ENCODE assay signal across 8 cellular contexts in genomic region chr12:123363743-123364531, GRCh38. TPM values are rescaled to one million over a fixed set of nuclear protein-coding genes. Genes with fewer than 3 reads are reported as not detected.
DNase-seq lines count a peak whose midpoint lies in the region; ATAC-seq and TF ChIP-seq lines count a peak whose summit lies in the region.

No MANE protein-coding gene starts in this region.

- no peaks in the 10 kb centered on the region for H3K36me3 ChIP-seq in Caco-2 (ENCODE audit: control insufficient read depth, insufficient read depth, low read length)
- H3K36me3 ChIP-seq in muscle layer of duodenum (ENCODE audit: control insufficient read depth in 1 of 2, insufficient read depth in 2 of 2, low read length in 2 of 2), result no peaks in the 10 kb centered on the region

- H3K9me3 ChIP-seq in Caco-2, result no peaks in the 10 kb centered on the region
- no peaks in the 10 kb centered on the region for H3K9me3 ChIP-seq in muscle layer of duodenum (ENCODE audit: control insufficient read depth in 1 of 2, low read length in 2 of 2)

- H3K27me3 ChIP-seq in Caco-2 (replicated peaks; ENCODE audit: control insufficient read depth, insufficient read depth, low read length) (no peaks in the 10 kb centered on the region), muscle layer of duodenum (ENCODE audit: low read depth, low read length) (no peaks in the 10 kb centered on the region)

- no TSS peak for BruUV-seq in Caco-2 (replicated peaks; lab: Mats Ljungman, UMichigan)

- peak; percentile 14 for ATAC-seq in GM21529 (IDR thresholded peaks at IDR 0.05; ENCODE audit: unreplicated experiment)

- H3K27me3 Mint-ChIP-seq in Caco-2 (ENCODE audit: insufficient read depth, unreplicated experiment) (no peaks in the 10 kb centered on the region), endothelial cell (ENCODE audit: unreplicated experiment) (peaks cover 7% of the 10 kb centered on the region)
- no peaks in the 10 kb centered on the region for H3K27me3 Mint-ChIP-seq in activated CD4-positive, alpha-beta memory T cell treated with anti-CD3 and anti-CD28 coated beads, Interleukin-2, amount 10 ng/mL, durations not matched to agents 7 days and 5 days

- CTCF ChIA-PET in Caco-2 (lab: Charles Lee), result interaction anchor here (0.5 kb wide), 1 partner anchor 19 kb away, joined by 3 read pairs; no protein-coding TSS in a partner anchor
- CTCF ChIA-PET in activated CD4-positive, alpha-beta memory T cell treated with anti-CD3 and anti-CD28 coated beads, Interleukin-2, amount 10 ng/mL, durations not matched to agents 7 days and 5 days (lab: Charles Lee), result interaction anchor here (0.8 to 1.6 kb wide), 6 partner anchors 21 to 865 kb away, joined by 3 to 4 read pairs (median 3); no protein-coding TSS in a partner anchor

- H3K9me3 Mint-ChIP-seq in Caco-2 (ENCODE audit: unreplicated experiment) (no peaks in the 10 kb centered on the region), endothelial cell (ENCODE audit: unreplicated experiment) (no peaks in the 10 kb centered on the region)
- H3K9me3 Mint-ChIP-seq in activated CD4-positive, alpha-beta memory T cell treated with anti-CD3 and anti-CD28 coated beads, Interleukin-2, amount 10 ng/mL, durations not matched to agents 7 days and 5 days, result no peaks in the 10 kb centered on the region

- H3K4me1 Mint-ChIP-seq in Caco-2 (ENCODE audit: low read depth, unreplicated experiment) (peaks cover 7% of the 10 kb centered on the region), endothelial cell (ENCODE audit: unreplicated experiment) (peaks cover 12% of the 10 kb centered on the region)
- peaks cover 18% of the 10 kb centered on the region for H3K4me1 Mint-ChIP-seq in activated CD4-positive, alpha-beta memory T cell treated with anti-CD3 and anti-CD28 coated beads, Interleukin-2, amount 10 ng/mL, durations not matched to agents 7 days and 5 days

- H3K27ac ChIP-seq in muscle layer of duodenum (ENCODE audit: low read length) (peak overlapping the region; percentile 50), substantia nigra (ENCODE audit: low read depth, low read length, poor library complexity, severe bottlenecking) (peak overlapping the region; percentile 99)

- H3K36me3 Mint-ChIP-seq in Caco-2 (ENCODE audit: insufficient read depth, unreplicated experiment), result peaks cover 23% of the 10 kb centered on the region
- H3K36me3 Mint-ChIP-seq in activated CD4-positive, alpha-beta memory T cell treated with anti-CD3 and anti-CD28 coated beads, Interleukin-2, amount 10 ng/mL, durations not matched to agents 7 days and 5 days (ENCODE audit: low read depth), result no peaks in the 10 kb centered on the region
- peaks cover 5% of the 10 kb centered on the region for H3K36me3 Mint-ChIP-seq in endothelial cell (ENCODE audit: low read depth, unreplicated experiment)

- peak overlapping the region; percentile 87 for H3K4me3 ChIP-seq in Caco-2 (ENCODE audit: low read depth, low read length)
- H3K4me3 ChIP-seq in LNCaP clone FGC (ENCODE audit: low read depth, low read length), result peak overlapping the region; percentile 98
- H3K4me3 ChIP-seq in muscle layer of duodenum (ENCODE audit: low read depth in 1 of 2, low read length in 2 of 2), result peak overlapping the region; percentile 79 to 97

- DNase-seq in Caco-2, result peak; percentile 30 to 34
- no peak for DNase-seq in LNCaP clone FGC (ENCODE audit: low read depth)
- DNase-seq in activated CD4-positive, alpha-beta memory T cell treated with anti-CD3 and anti-CD28 coated beads, Interleukin-2, amount 10 ng/mL, durations not matched to agents 7 days and 5 days, result peak; percentile 43
- DNase-seq in endothelial cell (ENCODE audit: low spot score), result peak; percentile 22
- peak in 25 of 49 donors; percentile 3 to 55 (median 25) for DNase-seq in substantia nigra (lab: John Stamatoyannopoulos, UW)
- no peak for DNase-seq in NK-92 (lab: John Stamatoyannopoulos, UW; ENCODE audit: unreplicated experiment)

- H3K4me3 Mint-ChIP-seq in Caco-2 (ENCODE audit: unreplicated experiment) (peak overlapping the region; percentile 99), endothelial cell (ENCODE audit: unreplicated experiment) (peak overlapping the region; percentile 96)
- peak overlapping the region; percentile 85 for H3K4me3 Mint-ChIP-seq in activated CD4-positive, alpha-beta memory T cell treated with anti-CD3 and anti-CD28 coated beads, Interleukin-2, amount 10 ng/mL, durations not matched to agents 7 days and 5 days

- POLR2A ChIA-PET in Caco-2 (lab: Charles Lee), result interaction anchor here (0.8 to 2.7 kb wide), 2 partner anchors 20 to 207 kb away, joined by 3 to 57 read pairs; partner anchors contain the start of gene KMT5A
- POLR2A ChIA-PET in activated CD4-positive, alpha-beta memory T cell treated with anti-CD3 and anti-CD28 coated beads, Interleukin-2, amount 10 ng/mL, durations not matched to agents 7 days and 5 days (lab: Charles Lee), result interaction anchor here (0.8 to 4.4 kb wide), 15 partner anchors 8 to 238 kb away, joined by 3 to 107 read pairs (median 6); partner anchors contain the start of genes DDX55, KMT5A, MPHOSPH9 and MTRFR

- no peak for TF ChIP-seq CTCF in Caco-2 (IDR thresholded peaks at IDR 0.05; ENCODE audit: insufficient read depth in 1 of 2, low read depth in 1 of 2, low read length in 1 of 2, severe bottlenecking in 1 of 2, unreplicated experiment in 1 of 2)
- TF ChIP-seq CTCF in LNCaP clone FGC (IDR thresholded peaks at IDR 0.05; ENCODE audit: control insufficient read depth, extremely low read depth, insufficient read depth), result no peak
- TF ChIP-seq CTCF in endothelial cell (IDR thresholded peaks at IDR 0.05; ENCODE audit: unreplicated experiment), result no peak

- intact Hi-C loops in Caco-2 (cut with micrococcal nuclease; ENCODE audit: unreplicated experiment), result loop anchor here (1.0 to 2.0 kb wide), 2 partner anchors 24 to 93 kb away; partner anchors contain the start of gene CDK2AP1

- H3K27ac Mint-ChIP-seq in Caco-2 (ENCODE audit: unreplicated experiment) (peak overlapping the region; percentile 99), endothelial cell (ENCODE audit: unreplicated experiment) (peak overlapping the region; percentile 93)
- peak overlapping the region; percentile 75 for H3K27ac Mint-ChIP-seq in activated CD4-positive, alpha-beta memory T cell treated with anti-CD3 and anti-CD28 coated beads, Interleukin-2, amount 10 ng/mL, durations not matched to agents 7 days and 5 days

- 0 out of 2 replicates have a peak, but pooled peaks cover 4% of the 10 kb centered on the region for H3K4me1 ChIP-seq in Caco-2
- H3K4me1 ChIP-seq in muscle layer of duodenum (ENCODE audit: control insufficient read depth in 1 of 2, insufficient read depth in 2 of 2, low read length in 2 of 2), result peaks cover 0 to 19% of the 10 kb centered on the region in 2 donors

RNA-seq across cellular contexts. Expression of gene SBNO1, which starts 0.7 kb away (rescaled TPM):
- total RNA-seq in Caco-2 (2022), result 53.8 and 54.9 TPM in 2 replicates
- total RNA-seq in activated CD4-positive, alpha-beta memory T cell treated with anti-CD3 and anti-CD28 coated beads, Interleukin-2, amount 10 ng/mL, durations not matched to agents 7 days and 5 days, result 10 to 100 TPM; 40.1 to 40.2 TPM
- total RNA-seq in endothelial cell (ENCODE audit: unreplicated experiment), result 44.7 TPM

RNA-seq across cellular contexts. Expression of gene KMT5A, which starts 20.0 kb away (rescaled TPM):
- total RNA-seq in Caco-2 (2022) (64.6 and 79.2 TPM in 2 replicates), endothelial cell (ENCODE audit: unreplicated experiment) (35.6 TPM)
- total RNA-seq in activated CD4-positive, alpha-beta memory T cell treated with anti-CD3 and anti-CD28 coated beads, Interleukin-2, amount 10 ng/mL, durations not matched to agents 7 days and 5 days, result 10 to 100 TPM; 78.9 to 82.0 TPM

Comparison
In these comparisons a context has a peak if more than half of its experiments do, and no peak if none do; other contexts are left out.
1. DNase-seq: peak in Caco-2 (2 of 2), activated CD4-positive, alpha-beta memory T cell treated with anti-CD3 and anti-CD28 coated beads, Interleukin-2, amount 10 ng/mL, durations not matched to agents 7 days and 5 days (single experiment), endothelial cell (single experiment) and substantia nigra (25 of 49); none in LNCaP clone FGC (single experiment) and NK-92 (single experiment).
2. Peak in every context shown above with its lines, with median percentiles within 50 percentile points of each other: H3K4me3 ChIP-seq, H3K27ac Mint-ChIP-seq and H3K4me3 Mint-ChIP-seq.